8 cellular contexts compared by ENCODE assay signal in genomic region chr4:2963185-2964076, GRCh38. TPM values are rescaled to one million over a fixed set of nuclear protein-coding genes. Genes with fewer than 3 reads are reported as not detected.
DNase-seq lines count a peak whose midpoint lies in the region; ATAC-seq and TF ChIP-seq lines count a peak whose summit lies in the region.

GRK4 (plus strand) TSS chr4:2963571; CDS start chr4:2964071, 500 bp downstream.
NOP14 (minus strand) TSS chr4:2963406; CDS start chr4:2963319, 87 bp downstream.

- H3K4me1 ChIP-seq in suprapubic skin = peaks cover 28% of the 10 kb centered on the region

- TF ChIP-seq CTCF in GM10248 (IDR thresholded peaks at IDR 0.05; ENCODE audit: control extremely low read depth, extremely low read depth, low read depth, missing control alignments) (peak; percentile 12), suprapubic skin (IDR thresholded peaks at IDR 0.05) (peak in 1 of 2 donors; percentile 35)

- in situ Hi-C loops in SK-MEL-5 (cut with HindIII; ENCODE audit: low pct_unique_long_range_greater_than_20kb, low sequenced_read_pairs) = no loop called here

- DNase-seq in GM10248 (ENCODE audit: extremely low spot score) (peak; percentile 98), NAMALWA (ENCODE audit: low spot score) (peak; percentile 99), SK-MEL-5 (ENCODE audit: low read depth, low spot score) (peak; percentile 97), globus pallidus (ENCODE audit: low spot score) (peak; percentile 97), nucleus accumbens (lab: John Stamatoyannopoulos, UW) (peak; percentile 65 to 99 (median 94)), suprapubic skin (ENCODE audit: low spot score in 2 of 2) (peak; percentile 99 to 100)
- peak; percentile 98 for DNase-seq in activated naive CD4-positive, alpha-beta T cell treated with anti-CD3 and anti-CD28 coated beads, Interleukin-2, amount 50 U/mL, for 16 hours

- TF ChIP-seq POLR2A in suprapubic skin (IDR thresholded peaks at IDR 0.05) = peak in 1 of 2 donors; percentile 69

- H3K9me3 ChIP-seq in suprapubic skin = no peaks in the 10 kb centered on the region

- H3K27ac ChIP-seq in suprapubic skin = peak within 1 kb of the TSS; percentile 92

- peak within 1 kb of the TSS; percentile 66 for H3K4me3 ChIP-seq in suprapubic skin

- peaks cover 3% of the 10 kb centered on the region for H3K36me3 ChIP-seq in suprapubic skin

- ATAC-seq in HG02571 (IDR thresholded peaks at IDR 0.05; ENCODE audit: unreplicated experiment) = peak; percentile 86

- CTCF ChIA-PET in GM10248 (lab: Yijun Ruan, JAX) = interaction anchor here (0.9 to 8.1 kb wide), 18 partner anchors 8 to 545 kb away, joined by 3 to 84 read pairs (median 4); partner anchors contain the start of gene CFAP99

- POLR2A ChIA-PET in GM10248 (lab: Yijun Ruan, JAX) = interaction anchor here (0.7 to 1.8 kb wide), 7 partner anchors 10 to 422 kb away, joined by 3 to 6 read pairs (median 4); no protein-coding TSS in a partner anchor

- no peak for TF ChIP-seq EP300 in suprapubic skin (IDR thresholded peaks at IDR 0.05)

- no peaks in the 10 kb centered on the region for H3K27me3 ChIP-seq in suprapubic skin

- WGBS in suprapubic skin = under 1% methylated on average over 56 of the region's 118 CpGs

RNA-seq across cellular contexts. Expression of gene GRK4, which starts in this region (rescaled TPM):
- 2.2 and 3.2 TPM in 2 replicates for total RNA-seq in SK-MEL-5 (2014; rRNA removed; shearing (Covaris generic))
- 3.7 and 4.0 TPM in 2 replicates for polyA plus RNA-seq in SK-MEL-5 (2015; cell fraction: cytosol; rRNA removed)
- polyA plus RNA-seq in SK-MEL-5 (2015; cell fraction: nucleus; rRNA removed) = 1.4 and 3.8 TPM in 2 replicates
- 1 to 10 TPM; 3.3 to 8.0 (median 4.6) TPM for total RNA-seq in suprapubic skin

RNA-seq across cellular contexts. Expression of gene NOP14, which starts in this region (rescaled TPM):
- total RNA-seq in SK-MEL-5 (2014; rRNA removed; shearing (Covaris generic)) = 22.5 and 26.1 TPM in 2 replicates
- 27.5 and 36.9 TPM in 2 replicates for polyA plus RNA-seq in SK-MEL-5 (2015; cell fraction: cytosol; rRNA removed)
- polyA plus RNA-seq in SK-MEL-5 (2015; cell fraction: nucleus; rRNA removed) = 23.7 and 24.4 TPM in 2 replicates
- total RNA-seq in suprapubic skin = 10 to 100 TPM; 23.4 to 30.8 (median 27.1) TPM

Comparison
In these comparisons a context has a peak if more than half of its experiments do, and no peak if none do; other contexts are left out.
1. Peak in every context shown above with its lines: DNase-seq, ATAC-seq, H3K4me3 ChIP-seq and H3K27ac ChIP-seq.